ENCODE assay signal across 14 cellular contexts in the genomic region with DNA sequence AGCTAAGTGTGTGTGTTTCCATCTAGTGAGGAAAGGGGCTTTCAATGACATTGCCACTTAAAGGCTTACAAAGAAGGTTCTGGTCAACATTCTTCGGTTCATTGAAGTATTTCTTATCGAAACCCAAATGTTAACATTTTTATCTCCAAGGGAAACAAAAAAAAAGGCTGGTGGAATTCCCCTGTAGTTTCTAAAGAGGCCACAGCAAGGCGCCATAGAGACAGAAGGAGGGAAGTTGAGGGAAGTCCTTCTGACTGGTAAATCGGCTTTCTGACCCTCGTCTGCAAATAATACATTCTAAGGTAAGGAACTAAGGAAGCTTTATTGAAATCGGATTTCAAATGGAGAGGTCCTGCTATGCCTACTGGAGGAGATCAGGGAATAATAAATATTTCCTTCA. TPM values are rescaled to one million over a fixed set of nuclear protein-coding genes. Genes with fewer than 3 reads are reported as not detected.
DNase-seq lines count a peak whose midpoint lies in the region; TF ChIP-seq lines count a peak whose summit lies in the region.
"Had no signal": no experiment of that assay in that cellular context is flagged by ENCODE, and none has a peak within 500 bp of the region (broad histone marks: within the 10 kb centered on the region; RNA-seq: fewer than 3 reads in every experiment).

No MANE protein-coding gene starts in this region.

- peak; percentile 32 for TF ChIP-seq CTCF in MCF 10A (IDR thresholded peaks at IDR 0.05; ENCODE audit: unreplicated experiment)
- TF ChIP-seq CTCF in breast epithelium (IDR thresholded peaks at IDR 0.05) = no peak
- TF ChIP-seq CTCF in endothelial cell (IDR thresholded peaks at IDR 0.05; ENCODE audit: unreplicated experiment) = peak; percentile 57

- no TSS peak for BruUV-seq in MCF 10A (replicated peaks; lab: Mats Ljungman, UMichigan)

- no peak overlapping the region for H3K4me3 ChIP-seq in breast epithelium

- no peak overlapping the region for H3K27ac ChIP-seq in breast epithelium

- H3K27ac Mint-ChIP-seq in MCF 10A (ENCODE audit: low read depth, unreplicated experiment) (peak overlapping the region; percentile 63), endothelial cell (ENCODE audit: unreplicated experiment) (no peak overlapping the region)
- H3K27ac Mint-ChIP-seq: brain; stimulated activated naive CD8-positive, alpha-beta T cell treated with anti-CD3 and anti-CD28 coated beads, Interleukin-15, Interleukin-2, amounts not matched to agents 100 ng/mL and 50 ng/mL, for 24 hours had no signal

- H3K27me3 Mint-ChIP-seq in MCF 10A (ENCODE audit: insufficient read depth, unreplicated experiment) (no peaks in the 10 kb centered on the region), endothelial cell (ENCODE audit: unreplicated experiment) (peaks cover 3% of the 10 kb centered on the region)

- H3K4me1 ChIP-seq in breast epithelium = no peaks in the 10 kb centered on the region

- POLR2A ChIA-PET in MCF 10A (lab: Yijun Ruan, JAX) = interaction anchor here (0.7 kb wide), 1 partner anchor 57 kb away, joined by 4 read pairs; no protein-coding TSS in a partner anchor

- peaks cover 8 to 10% of the 10 kb centered on the region in 2 donors for H3K9me3 ChIP-seq in breast epithelium

- no peaks in the 10 kb centered on the region for H3K36me3 ChIP-seq in breast epithelium

- peaks cover 0 to 5% of the 10 kb centered on the region in 2 donors for H3K27me3 ChIP-seq in breast epithelium

- H3K4me3 Mint-ChIP-seq in MCF 10A (ENCODE audit: unreplicated experiment) = no peak overlapping the region
- no peak overlapping the region for H3K4me3 Mint-ChIP-seq in endothelial cell (ENCODE audit: unreplicated experiment)
- H3K4me3 Mint-ChIP-seq: brain; stimulated activated naive CD8-positive, alpha-beta T cell treated with anti-CD3 and anti-CD28 coated beads, Interleukin-15, Interleukin-2, amounts not matched to agents 100 ng/mL and 50 ng/mL, for 24 hours had no signal

- intact Hi-C loops in MCF 10A (cut with micrococcal nuclease) = loop anchor here (2.0 kb wide), 1 partner anchor 379 kb away; no protein-coding TSS in a partner anchor
- intact Hi-C loops in breast epithelium (cut with DNase I; ENCODE audit: low total_unique reads) = no loop called here

- H3K9me3 Mint-ChIP-seq in MCF 10A (ENCODE audit: unreplicated experiment) (peaks cover 8% of the 10 kb centered on the region), endothelial cell (ENCODE audit: unreplicated experiment) (peaks cover 4% of the 10 kb centered on the region)

- CTCF ChIA-PET in MCF 10A (lab: Yijun Ruan, JAX) = interaction anchor here (0.7 to 1.5 kb wide), 3 partner anchors 9 to 263 kb away, joined by 4 to 8 read pairs (median 4); no protein-coding TSS in a partner anchor

- no peaks in the 10 kb centered on the region for H3K4me1 Mint-ChIP-seq in MCF 10A (ENCODE audit: insufficient read depth, unreplicated experiment)
- no peaks in the 10 kb centered on the region for H3K4me1 Mint-ChIP-seq in endothelial cell (ENCODE audit: unreplicated experiment)
- H3K4me1 Mint-ChIP-seq: brain had no signal

- TF ChIP-seq POLR2A in breast epithelium (IDR thresholded peaks at IDR 0.05) = no peak

- no peaks in the 10 kb centered on the region for H3K36me3 Mint-ChIP-seq in MCF 10A (ENCODE audit: insufficient read depth, unreplicated experiment)
- H3K36me3 Mint-ChIP-seq in endothelial cell (ENCODE audit: low read depth, unreplicated experiment) = peaks cover 4% of the 10 kb centered on the region

- DNase-seq in MCF 10A (ENCODE audit: unreplicated experiment) (peak; percentile 61), breast epithelium (ENCODE audit: low spot score in 2 of 2) (no peak), NAMALWA (ENCODE audit: low spot score) (peak; percentile 20), endothelial cell (ENCODE audit: low spot score) (peak; percentile 34), stromal cell of bone marrow (ENCODE audit: low read depth) (peak; percentile 6), foreskin melanocyte (no peak), NK-92 (lab: John Stamatoyannopoulos, UW; ENCODE audit: unreplicated experiment) (no peak)
- no peak for DNase-seq in activated naive CD4-positive, alpha-beta T cell treated with Interleukin-2 at 50 U/mL for 16 hours
- DNase-seq: C1 segment of cervical spinal cord, left cardiac atrium, NCI-H1105 treated with DMSO at 0.1 percent for 48 hours, T1000 had no signal

RNA-seq across cellular contexts. Expression of gene ZFP42, which starts 1.7 kb away (rescaled TPM):
- total RNA-seq in MCF 10A (2022) (not detected in 2 replicates), breast epithelium (not detected), endothelial cell (ENCODE audit: unreplicated experiment) (2.1 TPM)
- total RNA-seq: left cardiac atrium had no signal

Comparison
In these comparisons a context has a peak if more than half of its experiments do, and no peak if none do; other contexts are left out.
1. DNase-seq: peak in MCF 10A (single experiment), NAMALWA (single experiment), endothelial cell (single experiment) and stromal cell of bone marrow (single experiment); none in breast epithelium (0 of 2), activated naive CD4-positive, alpha-beta T cell treated with Interleukin-2 at 50 U/mL for 16 hours (single experiment), foreskin melanocyte (single experiment) and NK-92 (single experiment).
2. CTCF ChIP-seq: peak in MCF 10A (single experiment) and endothelial cell (single experiment); none in breast epithelium (0 of 3).